15 cellular contexts compared by ENCODE assay signal in genomic region chr11:64998141-64998540, GRCh38. TPM values are rescaled to one million over a fixed set of nuclear protein-coding genes. Genes with fewer than 3 reads are reported as not detected.
A peak's percentile ranks its signal among the peaks of the same experiment; 100 is the strongest.
DNase-seq lines count a peak whose midpoint lies in the region; ATAC-seq and TF ChIP-seq lines count a peak whose summit lies in the region.
"Had no signal": no experiment of that assay in that cellular context is flagged by ENCODE, and none has a peak within 500 bp of the region (broad histone marks: within the 10 kb centered on the region; RNA-seq: fewer than 3 reads in every experiment).

No MANE protein-coding gene starts in this region.

- ATAC-seq in activated CD4-positive, alpha-beta T cell treated with anti-CD3 and anti-CD28 coated beads for 36 hours: peak; percentile 51
- ATAC-seq in activated T-helper 17 cell treated with anti-CD3 and anti-CD28 coated beads, Interleukin-2, amount 50 U/mL, for 72 hours (replicated peaks): peak; percentile 72
- no peak for ATAC-seq in HG02623 (IDR thresholded peaks at IDR 0.05; ENCODE audit: unreplicated experiment)
- ATAC-seq: heart right ventricle had no signal

- POLR2A ChIA-PET in activated CD4-positive, alpha-beta T cell treated with anti-CD3 and anti-CD28 coated beads for 36 hours (lab: Charles Lee): no interaction called here
- POLR2A ChIA-PET in activated CD4-positive, alpha-beta T cell treated with anti-CD3 and anti-CD28 coated beads, Interleukin-2, amount 10 ng/mL, durations not matched to agents 7 days and 5 days (lab: Charles Lee): no interaction called here

- no peaks in the 10 kb centered on the region for H3K9me3 Mint-ChIP-seq in activated CD4-positive, alpha-beta T cell treated with anti-CD3 and anti-CD28 coated beads for 36 hours (ENCODE audit: low read depth)
- no peaks in the 10 kb centered on the region for H3K9me3 Mint-ChIP-seq in activated CD4-positive, alpha-beta T cell treated with anti-CD3 and anti-CD28 coated beads, Interleukin-2, amount 10 ng/mL, durations not matched to agents 7 days and 5 days
- H3K9me3 Mint-ChIP-seq in activated T-helper 17 cell treated with anti-CD3 and anti-CD28 coated beads, Interleukin-2, amount 50 U/mL, for 72 hours: no peaks in the 10 kb centered on the region
- no peaks in the 10 kb centered on the region for H3K9me3 Mint-ChIP-seq in nephron

- peak overlapping the region; percentile 49 for H3K27ac Mint-ChIP-seq in activated CD4-positive, alpha-beta T cell treated with anti-CD3 and anti-CD28 coated beads for 36 hours
- no peak overlapping the region for H3K27ac Mint-ChIP-seq in activated CD4-positive, alpha-beta T cell treated with anti-CD3 and anti-CD28 coated beads, Interleukin-2, amount 10 ng/mL, durations not matched to agents 7 days and 5 days
- H3K27ac Mint-ChIP-seq in activated T-helper 17 cell treated with anti-CD3 and anti-CD28 coated beads, Interleukin-2, amount 50 U/mL, for 72 hours: peak overlapping the region; percentile 92
- peak overlapping the region in 2 of 3 experiments; percentile 20 to 89 for H3K27ac Mint-ChIP-seq in nephron

- peak; percentile 33 for DNase-seq in activated CD4-positive, alpha-beta T cell treated with anti-CD3 and anti-CD28 coated beads for 36 hours
- no peak for DNase-seq in activated CD4-positive, alpha-beta T cell treated with anti-CD3 and anti-CD28 coated beads, Interleukin-2, amount 10 ng/mL, durations not matched to agents 7 days and 5 days
- DNase-seq in LoVo (ENCODE audit: low spot score) (peak; percentile 21), SHP77 treated with DMSO at 0.1 percent for 48 hours (lab: John Stamatoyannopoulos, UW) (no peak), medulla oblongata (ENCODE audit: extremely low spot score) (no peak)
- DNase-seq: activated CD4-positive, alpha-beta T cell treated with anti-CD3 and anti-CD28 coated beads, Interleukin-2, amount 50 U/mL, for 4 hours; aorta; heart right ventricle; NCI-H2081 treated with DMSO at 0.1 percent for 48 hours; Right ventricle myocardium superior; testis had no signal

- H3K4me1 Mint-ChIP-seq in activated CD4-positive, alpha-beta T cell treated with anti-CD3 and anti-CD28 coated beads for 36 hours: peaks cover 8% of the 10 kb centered on the region
- peaks cover 24% of the 10 kb centered on the region for H3K4me1 Mint-ChIP-seq in activated CD4-positive, alpha-beta T cell treated with anti-CD3 and anti-CD28 coated beads, Interleukin-2, amount 10 ng/mL, durations not matched to agents 7 days and 5 days
- H3K4me1 Mint-ChIP-seq in activated T-helper 17 cell treated with anti-CD3 and anti-CD28 coated beads, Interleukin-2, amount 50 U/mL, for 72 hours: peaks cover 9% of the 10 kb centered on the region
- peaks cover 18% of the 10 kb centered on the region for H3K4me1 Mint-ChIP-seq in nephron

- intact Hi-C loops in activated CD4-positive, alpha-beta T cell treated with anti-CD3 and anti-CD28 coated beads for 36 hours (cut with DNase I, micrococcal nuclease): no loop called here

- H3K27me3 Mint-ChIP-seq in activated CD4-positive, alpha-beta T cell treated with anti-CD3 and anti-CD28 coated beads for 36 hours: peaks cover 5% of the 10 kb centered on the region
- peaks cover 3% of the 10 kb centered on the region for H3K27me3 Mint-ChIP-seq in activated CD4-positive, alpha-beta T cell treated with anti-CD3 and anti-CD28 coated beads, Interleukin-2, amount 10 ng/mL, durations not matched to agents 7 days and 5 days
- H3K27me3 Mint-ChIP-seq in activated T-helper 17 cell treated with anti-CD3 and anti-CD28 coated beads, Interleukin-2, amount 50 U/mL, for 72 hours: no peaks in the 10 kb centered on the region
- peaks cover under 1% of the 10 kb centered on the region for H3K27me3 Mint-ChIP-seq in nephron (ENCODE audit: low read depth)

- CTCF ChIA-PET in activated CD4-positive, alpha-beta T cell treated with anti-CD3 and anti-CD28 coated beads for 36 hours (lab: Charles Lee): interaction anchor here (0.6 to 1.5 kb wide), 3 partner anchors 8 to 35 kb away, joined by 3 to 4 read pairs (median 4); no protein-coding TSS in a partner anchor
- CTCF ChIA-PET in activated CD4-positive, alpha-beta T cell treated with anti-CD3 and anti-CD28 coated beads, Interleukin-2, amount 10 ng/mL, durations not matched to agents 7 days and 5 days (lab: Charles Lee): interaction anchor here (1.6 to 6.3 kb wide), 4 partner anchors 9 to 26 kb away, joined by 5 to 54 read pairs (median 10); partner anchors contain the start of genes ARL2 and MAJIN

- TF ChIP-seq CTCF in nephron (IDR thresholded peaks at IDR 0.05; ENCODE audit: unreplicated experiment in 3 of 3): no peak

- no peaks in the 10 kb centered on the region for H3K36me3 Mint-ChIP-seq in activated CD4-positive, alpha-beta T cell treated with anti-CD3 and anti-CD28 coated beads for 36 hours (ENCODE audit: low read depth)
- H3K36me3 Mint-ChIP-seq in activated CD4-positive, alpha-beta T cell treated with anti-CD3 and anti-CD28 coated beads, Interleukin-2, amount 10 ng/mL, durations not matched to agents 7 days and 5 days (ENCODE audit: low read depth): no peaks in the 10 kb centered on the region
- H3K36me3 Mint-ChIP-seq in activated T-helper 17 cell treated with anti-CD3 and anti-CD28 coated beads, Interleukin-2, amount 50 U/mL, for 72 hours (ENCODE audit: low read depth): no peaks in the 10 kb centered on the region
- H3K36me3 Mint-ChIP-seq in nephron (ENCODE audit: low read depth): no peaks in the 10 kb centered on the region

- no peak overlapping the region for H3K4me3 Mint-ChIP-seq in activated CD4-positive, alpha-beta T cell treated with anti-CD3 and anti-CD28 coated beads for 36 hours
- no peak overlapping the region for H3K4me3 Mint-ChIP-seq in activated CD4-positive, alpha-beta T cell treated with anti-CD3 and anti-CD28 coated beads, Interleukin-2, amount 10 ng/mL, durations not matched to agents 7 days and 5 days
- peak overlapping the region; percentile 79 for H3K4me3 Mint-ChIP-seq in activated T-helper 17 cell treated with anti-CD3 and anti-CD28 coated beads, Interleukin-2, amount 50 U/mL, for 72 hours
- H3K4me3 Mint-ChIP-seq in nephron: no peak overlapping the region

RNA-seq across cellular contexts. Expression of gene BATF2, which starts 1.4 kb away (rescaled TPM):
- total RNA-seq in activated CD4-positive, alpha-beta T cell treated with anti-CD3 and anti-CD28 coated beads for 36 hours: not detected
- total RNA-seq in activated CD4-positive, alpha-beta T cell treated with anti-CD3 and anti-CD28 coated beads, Interleukin-2, amount 10 ng/mL, durations not matched to agents 7 days and 5 days: under 1 TPM in 1 of 2 experiments, not detected in 1; 0.10 TPM
- total RNA-seq in activated T-helper 17 cell treated with anti-CD3 and anti-CD28 coated beads, Interleukin-2, amount 50 U/mL, for 72 hours: under 1 TPM; 0.28 to 0.37 TPM

RNA-seq across cellular contexts. Expression of gene ARL2, which starts 15.8 kb away (rescaled TPM):
- total RNA-seq in activated CD4-positive, alpha-beta T cell treated with anti-CD3 and anti-CD28 coated beads for 36 hours: 100 to 1,000 TPM in 1 of 2 experiments, 10 to 100 TPM in 1; 89.6 to 109 TPM
- 10 to 100 TPM; 62.4 to 65.3 TPM for total RNA-seq in activated CD4-positive, alpha-beta T cell treated with anti-CD3 and anti-CD28 coated beads, Interleukin-2, amount 10 ng/mL, durations not matched to agents 7 days and 5 days
- 10 to 100 TPM; 60.4 to 90.5 TPM for total RNA-seq in activated T-helper 17 cell treated with anti-CD3 and anti-CD28 coated beads, Interleukin-2, amount 50 U/mL, for 72 hours

RNA-seq across cellular contexts. Expression of gene MAJIN, which starts 26.2 kb away (rescaled TPM):
- 1 to 10 TPM; 1.2 to 1.6 TPM for total RNA-seq in activated CD4-positive, alpha-beta T cell treated with anti-CD3 and anti-CD28 coated beads for 36 hours
- total RNA-seq in activated CD4-positive, alpha-beta T cell treated with anti-CD3 and anti-CD28 coated beads, Interleukin-2, amount 10 ng/mL, durations not matched to agents 7 days and 5 days: under 1 TPM; 0.20 to 0.54 TPM
- total RNA-seq in activated T-helper 17 cell treated with anti-CD3 and anti-CD28 coated beads, Interleukin-2, amount 50 U/mL, for 72 hours: 1 to 10 TPM in 1 of 2 donors, not detected in 1; 1.1 TPM
- total RNA-seq: aorta, heart right ventricle, renal cortical epithelial cell, Right ventricle myocardium superior had no signal

RNA-seq across cellular contexts. Expression of gene SNX15, which starts 29.1 kb away (rescaled TPM):
- 10 to 100 TPM; 12.1 to 14.2 TPM for total RNA-seq in activated CD4-positive, alpha-beta T cell treated with anti-CD3 and anti-CD28 coated beads for 36 hours
- total RNA-seq in activated CD4-positive, alpha-beta T cell treated with anti-CD3 and anti-CD28 coated beads, Interleukin-2, amount 10 ng/mL, durations not matched to agents 7 days and 5 days: 10 to 100 TPM; 28.3 to 34.8 TPM
- total RNA-seq in activated T-helper 17 cell treated with anti-CD3 and anti-CD28 coated beads, Interleukin-2, amount 50 U/mL, for 72 hours: 10 to 100 TPM; 13.5 to 14.4 TPM

RNA-seq across cellular contexts. Expression of gene SAC3D1, which starts 42.9 kb away (rescaled TPM):
- 10 to 100 TPM; 10.5 to 12.1 TPM for total RNA-seq in activated CD4-positive, alpha-beta T cell treated with anti-CD3 and anti-CD28 coated beads for 36 hours
- 10 to 100 TPM; 35.9 to 40.5 TPM for total RNA-seq in activated CD4-positive, alpha-beta T cell treated with anti-CD3 and anti-CD28 coated beads, Interleukin-2, amount 10 ng/mL, durations not matched to agents 7 days and 5 days
- total RNA-seq in activated T-helper 17 cell treated with anti-CD3 and anti-CD28 coated beads, Interleukin-2, amount 50 U/mL, for 72 hours: 10 to 100 TPM; 12.3 to 20.1 TPM

Comparison
In these comparisons a context has a peak if more than half of its experiments do, and no peak if none do; other contexts are left out.
1. DNase-seq: peak in activated CD4-positive, alpha-beta T cell treated with anti-CD3 and anti-CD28 coated beads for 36 hours (single experiment) and LoVo (single experiment); none in activated CD4-positive, alpha-beta T cell treated with anti-CD3 and anti-CD28 coated beads, Interleukin-2, amount 10 ng/mL, durations not matched to agents 7 days and 5 days (single experiment), SHP77 treated with DMSO at 0.1 percent for 48 hours (single experiment) and medulla oblongata (single experiment).